ENCODE assay signal across 8 cellular contexts in genomic region chr21:25790122-25790951, GRCh38. TPM values are rescaled to one million over a fixed set of nuclear protein-coding genes. Genes with fewer than 3 reads are reported as not detected.
A peak's percentile ranks its signal among the peaks of the same experiment; 100 is the strongest.
DNase-seq lines count a peak whose midpoint lies in the region; ATAC-seq and TF ChIP-seq lines count a peak whose summit lies in the region.

No MANE protein-coding gene starts in this region.

- H3K36me3 ChIP-seq in adrenal gland (replicated peaks in 1 of 2) (no peaks in the 10 kb centered on the region), thyroid gland (no peaks in the 10 kb centered on the region)

- WGBS in adrenal gland, 4 donors, result 8 to 12% (median 12%) methylated on average over 7 of the region's 7 CpGs
- WGBS in right cardiac atrium, result 15% methylated on average over 7 of the region's 7 CpGs
- WGBS in thyroid gland, 2 donors, result 31 to 39% methylated on average over 7 of the region's 7 CpGs

- TF ChIP-seq POLR2A in adrenal gland (IDR thresholded peaks at IDR 0.05) (no peak), thyroid gland (IDR thresholded peaks at IDR 0.05) (no peak)

- peaks cover 4 to 9% of the 10 kb centered on the region in 2 donors for H3K4me1 ChIP-seq in adrenal gland (replicated peaks in 1 of 2)
- no peaks in the 10 kb centered on the region for H3K4me1 ChIP-seq in right cardiac atrium (ENCODE audit: control insufficient read depth, insufficient read depth, low read length)
- H3K4me1 ChIP-seq in thyroid gland, result peaks cover 3 to 4% of the 10 kb centered on the region in 2 donors

- H3K27me3 ChIP-seq in adrenal gland (no peaks in the 10 kb centered on the region), right cardiac atrium (ENCODE audit: control insufficient read depth, insufficient read depth) (no peaks in the 10 kb centered on the region), thyroid gland (no peaks in the 10 kb centered on the region)

- H3K4me3 ChIP-seq in adrenal gland, result peak overlapping the region in 2 of 4 donors; percentile 26 to 51
- H3K4me3 ChIP-seq in right cardiac atrium (ENCODE audit: low read length), result peak overlapping the region; percentile 34
- no peak overlapping the region for H3K4me3 ChIP-seq in retinal pigment epithelial cell (ENCODE audit: low read length)
- peak overlapping the region in 1 of 3 donors; percentile 14 for H3K4me3 ChIP-seq in thyroid gland (replicated peaks in 1 of 3)

- peak; percentile 42 for DNase-seq in AG20443 (ENCODE audit: low spot score)
- DNase-seq in NCI-H69 (lab: John Stamatoyannopoulos, UW), result peak; percentile 80
- peak in 4 of 7 donors; percentile 18 to 42 (median 22) for DNase-seq in adrenal gland
- no peak for DNase-seq in right cardiac atrium
- DNase-seq in retinal pigment epithelial cell (ENCODE audit: low read depth), result peak; percentile 11
- no peak for DNase-seq in thyroid gland

- TF ChIP-seq CTCF in GM12874 (IDR thresholded peaks at IDR 0.05; ENCODE audit: insufficient read depth, low read depth, low read length) (peak; percentile 18; the same call in 1 of the 2 replicates), adrenal gland (IDR thresholded peaks at IDR 0.05) (peak; percentile 23 to 52 (median 43)), retinal pigment epithelial cell (conservative IDR thresholded peaks at IDR 0.05; ENCODE audit: low read depth, low read length) (peak; percentile 53), thyroid gland (IDR thresholded peaks at IDR 0.05) (peak in 3 of 6 experiments; percentile 35 to 55 (median 45))

- peak; percentile 70 for ATAC-seq in HG02981 (IDR thresholded peaks at IDR 0.05; ENCODE audit: unreplicated experiment)
- peak; percentile 75 to 81 for ATAC-seq in right cardiac atrium

- intact Hi-C loops in adrenal gland (cut with DNase I), result loop anchor here in 1 of 2 donors (10.0 kb wide), 1 partner anchor 924 kb away; no protein-coding TSS in a partner anchor
- intact Hi-C loops in right cardiac atrium (cut with DNase I), result no loop called here
- intact Hi-C loops in thyroid gland (cut with DNase I), result no loop called here

- H3K9me3 ChIP-seq in adrenal gland (replicated peaks in 1 of 3) (no peaks in the 10 kb centered on the region), right cardiac atrium (ENCODE audit: control insufficient read depth, low read length) (no peaks in the 10 kb centered on the region), thyroid gland (no peaks in the 10 kb centered on the region)

- H3K27ac ChIP-seq in adrenal gland (peak overlapping the region in 2 of 5 donors; percentile 2 to 21), right cardiac atrium (ENCODE audit: low read length) (no peak overlapping the region), thyroid gland (no peak overlapping the region)

RNA-seq across cellular contexts. Expression of gene GABPA, which starts 55.6 kb away (rescaled TPM):
- 10 to 100 TPM; 15.3 to 33.0 (median 22.2) TPM for total RNA-seq in adrenal gland
- 10 to 100 TPM in 1 of 3 donors, 1 to 10 TPM in 2; 7.2 to 21.0 (median 9.0) TPM for polyA plus RNA-seq in adrenal gland
- 10 to 100 TPM; 17.7 to 22.3 (median 20.5) TPM for total RNA-seq in right cardiac atrium
- polyA plus RNA-seq in right cardiac atrium, result 9.8 TPM
- total RNA-seq in thyroid gland, result 10 to 100 TPM; 37.3 to 39.8 (median 38.4) TPM

RNA-seq across cellular contexts. Expression of gene ATP5PF, which starts 55.6 kb away (rescaled TPM):
- total RNA-seq in adrenal gland (100 to 1,000 TPM in 7 of 8 donors, 10 to 100 TPM in 1; 88.5 to 245 (median 176) TPM), right cardiac atrium (100 to 1,000 TPM; 554 to 718 (median 650) TPM), thyroid gland (100 to 1,000 TPM in 1 of 4 donors, 10 to 100 TPM in 3; 77.3 to 132 (median 89.7) TPM)
- polyA plus RNA-seq in adrenal gland (100 to 1,000 TPM; 198 to 552 (median 296) TPM), right cardiac atrium (2,294 TPM)

Comparison
In these comparisons a context has a peak if more than half of its experiments do, and no peak if none do; other contexts are left out.
1. DNase-seq: peak in AG20443 (single experiment), NCI-H69 (single experiment), adrenal gland (4 of 7) and retinal pigment epithelial cell (single experiment); none in right cardiac atrium (0 of 3) and thyroid gland (0 of 2).